ENCODE assay signal across 7 cellular contexts in genomic region chr12:108840605-108841328, GRCh38. TPM values are rescaled to one million over a fixed set of nuclear protein-coding genes. Genes with fewer than 3 reads are reported as not detected.
DNase-seq lines count a peak whose midpoint lies in the region; ATAC-seq and TF ChIP-seq lines count a peak whose summit lies in the region.

No MANE protein-coding gene starts in this region.

- H3K27me3 ChIP-seq in WERI-Rb-1 (ENCODE audit: insufficient read depth, low read depth, severe bottlenecking) (no peaks in the 10 kb centered on the region), smooth muscle cell (ENCODE audit: low read depth) (no peaks in the 10 kb centered on the region), BE2C (no peaks in the 10 kb centered on the region)

- peaks cover 50% of the 10 kb centered on the region for H3K36me3 ChIP-seq in WERI-Rb-1
- H3K36me3 ChIP-seq in smooth muscle cell (ENCODE audit: low read depth): no peaks in the 10 kb centered on the region
- H3K36me3 ChIP-seq in BE2C: 0 out of 2 replicates have a peak, but pooled peaks cover 4% of the 10 kb centered on the region

- 31% methylated on average over 20 of the region's 20 CpGs for WGBS in smooth muscle cell (ENCODE audit: low lambda C conversion rate)

- H3K9me3 ChIP-seq in WERI-Rb-1 (ENCODE audit: severe bottlenecking) (no peaks in the 10 kb centered on the region), smooth muscle cell (replicated peaks; ENCODE audit: low read depth) (no peaks in the 10 kb centered on the region), BE2C (no peaks in the 10 kb centered on the region)

- H3K79me2 ChIP-seq in smooth muscle cell (ENCODE audit: low read depth): peaks cover 51% of the 10 kb centered on the region

- no peak overlapping the region for H2AFZ ChIP-seq in smooth muscle cell (ENCODE audit: low read depth)

- H4K20me1 ChIP-seq in smooth muscle cell (ENCODE audit: low read depth): no peaks in the 10 kb centered on the region

- DNase-seq in HCEC 1CT (peak; percentile 23), WERI-Rb-1 (no peak), fibroblast of peridontal ligament (ENCODE audit: extremely low read depth) (peak; percentile 56), smooth muscle cell (lab: John Stamatoyannopoulos, UW; ENCODE audit: unreplicated experiment) (no peak), BE2C (no peak), left colon (no peak)

- intact Hi-C loops in left colon (cut with DNase I, micrococcal nuclease): no loop called here

- H3K4me1 ChIP-seq in smooth muscle cell (ENCODE audit: low read depth) (peaks cover 36% of the 10 kb centered on the region), BE2C (peaks cover 17% of the 10 kb centered on the region)

- H3K4me3 ChIP-seq in WERI-Rb-1 (ENCODE audit: low read depth, low read length) (no peak overlapping the region), smooth muscle cell (no peak overlapping the region), BE2C (ENCODE audit: low read depth, low read length) (no peak overlapping the region)

- H3K9ac ChIP-seq in smooth muscle cell (ENCODE audit: low read depth): peak overlapping the region; percentile 94

- peak overlapping the region; percentile 27 for H3K27ac ChIP-seq in WERI-Rb-1
- peak overlapping the region; percentile 99 for H3K27ac ChIP-seq in smooth muscle cell (ENCODE audit: low read depth)

- peak overlapping the region; percentile 54 for H3K4me2 ChIP-seq in smooth muscle cell

- no peak for TF ChIP-seq CTCF in WERI-Rb-1 (IDR thresholded peaks at IDR 0.05; ENCODE audit: low read depth, low read length)
- TF ChIP-seq CTCF in smooth muscle cell (IDR thresholded peaks at IDR 0.05; ENCODE audit: borderline replicate concordance, insufficient read depth, poor library complexity, severe bottlenecking): no peak
- no peak for TF ChIP-seq CTCF in BE2C (IDR thresholded peaks at IDR 0.05; ENCODE audit: low read depth, low read length)

- peaks cover 65% of the 10 kb centered on the region for H3F3A ChIP-seq in smooth muscle cell (ENCODE audit: low read depth)

- ATAC-seq in HG02571 (IDR thresholded peaks at IDR 0.05; ENCODE audit: unreplicated experiment): no peak
- no peak for ATAC-seq in left colon

RNA-seq across cellular contexts. Expression of gene SSH1, which starts 16.6 kb away (rescaled TPM):
- total RNA-seq in smooth muscle cell (15.2 and 17.2 TPM in 2 replicates), left colon (10 to 100 TPM; 24.6 to 28.2 TPM)
- polyA plus RNA-seq in smooth muscle cell: 22.0 and 24.7 TPM in 2 replicates
- 21.5 TPM for polyA plus RNA-seq in BE2C (2012; ENCODE audit: insufficient read depth, insufficient read length, low read depth)

RNA-seq across cellular contexts. Expression of gene DAO, which starts 39.1 kb away (rescaled TPM):
- total RNA-seq in smooth muscle cell (not detected in 2 replicates), left colon (1 to 10 TPM; 3.8 to 4.9 TPM)
- not detected in 2 replicates for polyA plus RNA-seq in smooth muscle cell
- not detected for polyA plus RNA-seq in BE2C (2012; ENCODE audit: insufficient read depth, insufficient read length, low read depth)

Comparison
In these comparisons a context has a peak if more than half of its experiments do, and no peak if none do; other contexts are left out.
1. DNase-seq: peak in HCEC 1CT (single experiment) and fibroblast of peridontal ligament (single experiment); none in WERI-Rb-1 (single experiment), smooth muscle cell (single experiment), BE2C (single experiment) and left colon (0 of 2).